21 cellular contexts compared by ENCODE assay signal in genomic region chr18:49051323-49051967, GRCh38.
DNase-seq lines count a peak whose midpoint lies in the region; ATAC-seq and TF ChIP-seq lines count a peak whose summit lies in the region.
"Had no signal": no experiment of that assay in that cellular context is flagged by ENCODE, and none has a peak within 500 bp of the region (broad histone marks: within the 10 kb centered on the region; RNA-seq: fewer than 3 reads in every experiment).

No MANE protein-coding gene starts in this region.

- H3K27me3 ChIP-seq in GM23248 (replicated peaks; ENCODE audit: insufficient read depth), result no peaks in the 10 kb centered on the region
- H3K27me3 ChIP-seq in OCI-LY1 (ENCODE audit: insufficient read depth, low read length), result no peaks in the 10 kb centered on the region
- no peaks in the 10 kb centered on the region for H3K27me3 ChIP-seq in mesendoderm (ENCODE audit: insufficient read depth, low read length, poor library complexity)
- no peaks in the 10 kb centered on the region for H3K27me3 ChIP-seq in smooth muscle cell (ENCODE audit: low read depth)
- H3K27me3 ChIP-seq in ascending aorta, result no peaks in the 10 kb centered on the region

- no peak overlapping the region for H3K23ac ChIP-seq in mesendoderm (ENCODE audit: low read length)

- no peaks in the 10 kb centered on the region for H3K79me1 ChIP-seq in mesendoderm (ENCODE audit: low read length)

- DNase-seq in GM23248 (no peak), mesendoderm (peak; percentile 24), smooth muscle cell (lab: John Stamatoyannopoulos, UW; ENCODE audit: unreplicated experiment) (no peak), globus pallidus (ENCODE audit: low spot score) (no peak), ascending aorta (ENCODE audit: low spot score in 2 of 2) (no peak), retina (no peak)
- DNase-seq: ACHN; AML-193; CD4-positive, alpha-beta memory T cell; DMS79; Kasumi-1; NCI-H1105; NCI-H1694 treated with DMSO at 0.1 percent for 48 hours; NCI-H2107; NCI-H2227 treated with DMSO at 0.1 percent for 48 hours; NCI-H524 had no signal

- H3K27ac ChIP-seq in GM23248 (peak overlapping the region; percentile 97; the same call in 1 of the 2 replicates), OCI-LY1 (ENCODE audit: low read depth, low read length, poor library complexity, severe bottlenecking) (peak overlapping the region; percentile 37), mesendoderm (ENCODE audit: low read depth, low read length) (no peak overlapping the region), smooth muscle cell (ENCODE audit: low read depth) (peak overlapping the region; percentile 95), ascending aorta (peak overlapping the region in 1 of 2 donors; percentile 80)
- H3K27ac ChIP-seq: SK-N-MC had no signal

- no peak overlapping the region for H2AK5ac ChIP-seq in mesendoderm (ENCODE audit: low read length)

- peak overlapping the region; percentile 4 for H3K56ac ChIP-seq in mesendoderm (ENCODE audit: low read length)

- no peak overlapping the region for H4K8ac ChIP-seq in mesendoderm (ENCODE audit: low read depth, low read length)

- intact Hi-C loops in ascending aorta (cut with DNase I), result no loop called here

- H3K9me3 ChIP-seq in GM23248 (ENCODE audit: low read depth) (no peaks in the 10 kb centered on the region), OCI-LY1 (ENCODE audit: low read length) (no peaks in the 10 kb centered on the region), smooth muscle cell (replicated peaks; ENCODE audit: low read depth) (no peaks in the 10 kb centered on the region), ascending aorta (no peaks in the 10 kb centered on the region)

- TF ChIP-seq CTCF in OCI-LY1 (IDR thresholded peaks at IDR 0.05; ENCODE audit: low read length) (no peak), smooth muscle cell (IDR thresholded peaks at IDR 0.05; ENCODE audit: borderline replicate concordance, insufficient read depth, poor library complexity, severe bottlenecking) (no peak), ascending aorta (IDR thresholded peaks at IDR 0.05) (no peak)

- 96% methylated on average over 9 of the region's 9 CpGs for WGBS in GM23248 (ENCODE audit: low coverage in 1 of 2, low lambda C conversion rate in 2 of 2, missing lambda C conversion rate in 2 of 2), 2 experiments
- WGBS in mesendoderm (ENCODE audit: extremely low coverage, insufficient coverage, low lambda C conversion rate), result no CpG with 5 or more reads among the region's 9 CpGs
- WGBS in smooth muscle cell (ENCODE audit: low lambda C conversion rate), result 96% methylated on average over 9 of the region's 9 CpGs

- no peak for ATAC-seq in HG02884 (IDR thresholded peaks at IDR 0.05; ENCODE audit: unreplicated experiment)
- ATAC-seq: GM23338, Panc1 had no signal

- H3K4me3 ChIP-seq in GM23248, result no peak overlapping the region
- H3K4me3 ChIP-seq in OCI-LY1 (ENCODE audit: low read depth, low read length, poor library complexity, severe bottlenecking), result no peak overlapping the region
- H3K4me3 ChIP-seq in mesendoderm (ENCODE audit: low read length), result no peak overlapping the region
- no peak overlapping the region for H3K4me3 ChIP-seq in smooth muscle cell
- no peak overlapping the region for H3K4me3 ChIP-seq in ascending aorta
- H3K4me3 ChIP-seq: GM23338, SK-N-MC had no signal

- no peak overlapping the region for H2AFZ ChIP-seq in GM23248
- H2AFZ ChIP-seq in OCI-LY1 (ENCODE audit: low read length), result no peak overlapping the region
- H2AFZ ChIP-seq in smooth muscle cell (ENCODE audit: low read depth), result no peak overlapping the region
- H2AFZ ChIP-seq: GM23338 had no signal

- no peak overlapping the region for H2BK120ac ChIP-seq in mesendoderm (ENCODE audit: low read depth, low read length)

- H2BK15ac ChIP-seq in mesendoderm (replicated peaks; ENCODE audit: low read depth), result no peak overlapping the region

- no peak overlapping the region for H3K4ac ChIP-seq in mesendoderm (ENCODE audit: low read depth, low read length)

- no peaks in the 10 kb centered on the region for H3K9me2 ChIP-seq in GM23248 (ENCODE audit: insufficient read depth)
- H3K9me2 ChIP-seq in OCI-LY1 (ENCODE audit: low read depth, low read length), result no peaks in the 10 kb centered on the region

- no peaks in the 10 kb centered on the region for H3K36me3 ChIP-seq in GM23248 (ENCODE audit: low read depth)
- H3K36me3 ChIP-seq in OCI-LY1 (ENCODE audit: insufficient read depth, low read length), result no peaks in the 10 kb centered on the region
- H3K36me3 ChIP-seq in mesendoderm (ENCODE audit: control insufficient read depth, insufficient read depth, low read length), result no peaks in the 10 kb centered on the region
- H3K36me3 ChIP-seq in smooth muscle cell (ENCODE audit: low read depth), result no peaks in the 10 kb centered on the region
- no peaks in the 10 kb centered on the region for H3K36me3 ChIP-seq in ascending aorta

- H2BK5ac ChIP-seq in mesendoderm (ENCODE audit: low read length), result peak overlapping the region; percentile 10

- H4K20me1 ChIP-seq in GM23248 (ENCODE audit: insufficient read depth) (no peaks in the 10 kb centered on the region), OCI-LY1 (ENCODE audit: insufficient read depth, low read length) (no peaks in the 10 kb centered on the region), smooth muscle cell (ENCODE audit: low read depth) (no peaks in the 10 kb centered on the region)

- H3K18ac ChIP-seq in mesendoderm (ENCODE audit: low read length), result no peak overlapping the region

- H3K4me2 ChIP-seq in GM23248 (ENCODE audit: unreplicated experiment), result no peak overlapping the region
- H3K4me2 ChIP-seq in OCI-LY1 (ENCODE audit: low read length), result no peak overlapping the region
- no peak overlapping the region for H3K4me2 ChIP-seq in mesendoderm (ENCODE audit: low read length)
- H3K4me2 ChIP-seq in smooth muscle cell, result no peak overlapping the region
- H3K4me2 ChIP-seq: GM23338 had no signal

- H4K5ac ChIP-seq in mesendoderm (ENCODE audit: low read length), result no peak overlapping the region

- H3K9ac ChIP-seq in GM23248, result no peak overlapping the region
- no peak overlapping the region for H3K9ac ChIP-seq in OCI-LY1 (ENCODE audit: low read length)
- H3K9ac ChIP-seq in mesendoderm (ENCODE audit: low read length), result no peak overlapping the region
- no peak overlapping the region for H3K9ac ChIP-seq in smooth muscle cell (ENCODE audit: low read depth)

- H3K4me1 ChIP-seq in GM23248 (ENCODE audit: insufficient read depth), result peaks cover 52% of the 10 kb centered on the region
- H3K4me1 ChIP-seq in OCI-LY1 (ENCODE audit: insufficient read depth, low read length, severe bottlenecking), result peaks cover 38% of the 10 kb centered on the region
- H3K4me1 ChIP-seq in mesendoderm (ENCODE audit: control insufficient read depth, low read depth, low read length), result no peaks in the 10 kb centered on the region
- H3K4me1 ChIP-seq in smooth muscle cell (ENCODE audit: low read depth), result peaks cover 13% of the 10 kb centered on the region
- H3K4me1 ChIP-seq in ascending aorta, result peaks cover 8 to 18% of the 10 kb centered on the region in 2 donors

- no peaks in the 10 kb centered on the region for H3K79me2 ChIP-seq in GM23248 (ENCODE audit: insufficient read depth)
- no peaks in the 10 kb centered on the region for H3K79me2 ChIP-seq in OCI-LY1 (ENCODE audit: insufficient read depth, low read length)
- H3K79me2 ChIP-seq in mesendoderm (ENCODE audit: control insufficient read depth, insufficient read depth, low read length), result no peaks in the 10 kb centered on the region
- peaks cover 4% of the 10 kb centered on the region for H3K79me2 ChIP-seq in smooth muscle cell (ENCODE audit: low read depth)

- in situ Hi-C loops in GM23248 (cut with MboI), result loop anchor here (25.0 kb wide), 1 partner anchor 364 kb away; no protein-coding TSS in a partner anchor

- H3F3A ChIP-seq in GM23248 (ENCODE audit: insufficient read depth) (peaks cover 32% of the 10 kb centered on the region), OCI-LY1 (ENCODE audit: insufficient read depth, low read length) (no peaks in the 10 kb centered on the region), smooth muscle cell (ENCODE audit: low read depth) (peaks cover 17% of the 10 kb centered on the region)
